ENCODE assay signal across 12 cellular contexts in the genomic region with DNA sequence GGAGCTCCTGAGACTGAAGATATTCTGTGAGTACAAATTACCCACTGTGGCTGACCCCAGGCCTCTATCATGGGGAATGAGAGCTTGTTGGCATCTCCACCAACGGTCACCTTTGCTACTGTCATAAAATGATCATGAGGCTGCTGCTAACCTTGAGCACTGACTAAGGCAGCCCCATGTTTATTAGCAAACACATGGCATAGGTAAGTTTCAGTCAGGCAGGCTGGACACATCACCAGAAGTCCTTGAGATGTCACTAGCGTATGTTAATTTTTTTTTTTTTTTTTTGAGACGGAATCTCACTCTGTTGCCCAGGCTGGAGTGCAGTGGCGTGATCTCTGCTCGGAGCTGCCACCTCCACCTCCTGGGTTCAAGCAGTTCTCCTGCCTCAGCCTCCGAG. TPM values are rescaled to one million over a fixed set of nuclear protein-coding genes. Genes with fewer than 3 reads are reported as not detected.
DNase-seq lines count a peak whose midpoint lies in the region; ATAC-seq and TF ChIP-seq lines count a peak whose summit lies in the region.
"Had no signal": no experiment of that assay in that cellular context is flagged by ENCODE, and none has a peak within 500 bp of the region (broad histone marks: within the 10 kb centered on the region; RNA-seq: fewer than 3 reads in every experiment).

No MANE protein-coding gene starts in this region.

- H3K36me3 ChIP-seq in CD4-positive, CD25-positive, alpha-beta regulatory T cell (ENCODE audit: control insufficient read depth, insufficient read depth, low read length) = no peaks in the 10 kb centered on the region
- H3K36me3 ChIP-seq in Caco-2 (ENCODE audit: control insufficient read depth, insufficient read depth, low read length) = no peaks in the 10 kb centered on the region
- H3K36me3 ChIP-seq: left lung had no signal

- peak overlapping the region; percentile 91 for H3K4me3 ChIP-seq in CD4-positive, CD25-positive, alpha-beta regulatory T cell (ENCODE audit: low read depth, low read length)
- H3K4me3 ChIP-seq in Caco-2 (ENCODE audit: low read depth, low read length) = no peak overlapping the region
- H3K4me3 ChIP-seq: coronary artery had no signal

- POLR2A ChIA-PET in Caco-2 (lab: Charles Lee) = no interaction called here
- POLR2A ChIA-PET in activated naive CD8-positive, alpha-beta T cell treated with anti-CD3 and anti-CD28 coated beads, Interleukin-2, amount 10 ng/mL, durations not matched to agents 7 days and 5 days (lab: Charles Lee) = interaction anchor here (0.7 to 2.0 kb wide), 4 partner anchors 19 to 92 kb away, joined by 3 to 13 read pairs (median 3); a partner anchor contains a TSS

- H3K9me3 Mint-ChIP-seq in CD4-positive, CD25-positive, alpha-beta regulatory T cell = no peaks in the 10 kb centered on the region
- H3K9me3 Mint-ChIP-seq in Caco-2 (ENCODE audit: unreplicated experiment) (no peaks in the 10 kb centered on the region), nephron (no peaks in the 10 kb centered on the region)
- no peaks in the 10 kb centered on the region for H3K9me3 Mint-ChIP-seq in activated naive CD8-positive, alpha-beta T cell treated with anti-CD3 and anti-CD28 coated beads, Interleukin-2, amount 10 ng/mL, durations not matched to agents 7 days and 5 days
- H3K9me3 Mint-ChIP-seq: stimulated activated naive CD8-positive, alpha-beta T cell treated with anti-CD3 and anti-CD28 coated beads, Interleukin-15, amount 100 ng/mL, for 72 hours had no signal

- peak overlapping the region in 1 of 3 donors; percentile 83 for H3K27ac Mint-ChIP-seq in CD4-positive, CD25-positive, alpha-beta regulatory T cell
- H3K27ac Mint-ChIP-seq in Caco-2 (ENCODE audit: unreplicated experiment) (peak overlapping the region; percentile 99), nephron (peak overlapping the region; percentile 94 to 97 (median 94))
- peak overlapping the region; percentile 54 for H3K27ac Mint-ChIP-seq in activated naive CD8-positive, alpha-beta T cell treated with anti-CD3 and anti-CD28 coated beads, Interleukin-2, amount 10 ng/mL, durations not matched to agents 7 days and 5 days

- H3K36me3 Mint-ChIP-seq in CD4-positive, CD25-positive, alpha-beta regulatory T cell = no peaks in the 10 kb centered on the region
- peaks cover 34% of the 10 kb centered on the region for H3K36me3 Mint-ChIP-seq in Caco-2 (ENCODE audit: insufficient read depth, unreplicated experiment)
- peaks cover 26% of the 10 kb centered on the region for H3K36me3 Mint-ChIP-seq in activated naive CD8-positive, alpha-beta T cell treated with anti-CD3 and anti-CD28 coated beads, Interleukin-2, amount 10 ng/mL, durations not matched to agents 7 days and 5 days
- no peaks in the 10 kb centered on the region for H3K36me3 Mint-ChIP-seq in nephron (ENCODE audit: low read depth)

- peaks cover 48% of the 10 kb centered on the region for H3K4me1 ChIP-seq in CD4-positive, CD25-positive, alpha-beta regulatory T cell (ENCODE audit: control insufficient read depth, insufficient read depth, low read length, poor library complexity, severe bottlenecking)
- H3K4me1 ChIP-seq in Caco-2 = peaks cover 20% of the 10 kb centered on the region

- no peaks in the 10 kb centered on the region for H3K9me3 ChIP-seq in CD4-positive, CD25-positive, alpha-beta regulatory T cell (ENCODE audit: control insufficient read depth in 2 of 2, low read length in 2 of 2)
- H3K9me3 ChIP-seq in Caco-2 = no peaks in the 10 kb centered on the region
- H3K9me3 ChIP-seq: left lung had no signal

- no peak for ATAC-seq in CD4-positive, CD25-positive, alpha-beta regulatory T cell (ENCODE audit: low read depth in 2 of 2)
- ATAC-seq in activated naive CD8-positive, alpha-beta T cell treated with anti-CD3 and anti-CD28 coated beads, Interleukin-2, amount 10 ng/mL, durations not matched to agents 7 days and 5 days (ENCODE audit: low read depth) = no peak
- no peak for ATAC-seq in GM18907 (IDR thresholded peaks at IDR 0.05; ENCODE audit: unreplicated experiment)
- ATAC-seq: left lung; stimulated activated naive CD8-positive, alpha-beta T cell treated with anti-CD3 and anti-CD28 coated beads, Interleukin-15, amount 100 ng/mL, for 72 hours had no signal

- no peak overlapping the region for H3K27ac ChIP-seq in CD4-positive, CD25-positive, alpha-beta regulatory T cell (ENCODE audit: insufficient read depth, low read length, poor library complexity, severe bottlenecking)

- intact Hi-C loops in Caco-2 (cut with micrococcal nuclease; ENCODE audit: unreplicated experiment) = loop anchor here (5.0 kb wide), 2 partner anchors 241 to 311 kb away; a partner anchor contains a TSS

- H3K27me3 ChIP-seq in CD4-positive, CD25-positive, alpha-beta regulatory T cell (ENCODE audit: control insufficient read depth, insufficient read depth, low read length) = no peaks in the 10 kb centered on the region
- no peaks in the 10 kb centered on the region for H3K27me3 ChIP-seq in Caco-2 (replicated peaks; ENCODE audit: control insufficient read depth, insufficient read depth, low read length)
- H3K27me3 ChIP-seq: left lung had no signal

- H3K27me3 Mint-ChIP-seq in CD4-positive, CD25-positive, alpha-beta regulatory T cell = no peaks in the 10 kb centered on the region
- H3K27me3 Mint-ChIP-seq in Caco-2 (ENCODE audit: insufficient read depth, unreplicated experiment) (no peaks in the 10 kb centered on the region), nephron (ENCODE audit: low read depth) (no peaks in the 10 kb centered on the region)
- H3K27me3 Mint-ChIP-seq in activated naive CD8-positive, alpha-beta T cell treated with anti-CD3 and anti-CD28 coated beads, Interleukin-2, amount 10 ng/mL, durations not matched to agents 7 days and 5 days = no peaks in the 10 kb centered on the region
- H3K27me3 Mint-ChIP-seq: stimulated activated naive CD8-positive, alpha-beta T cell treated with anti-CD3 and anti-CD28 coated beads, Interleukin-15, amount 100 ng/mL, for 72 hours had no signal

- BruUV-seq in Caco-2 (replicated peaks; lab: Mats Ljungman, UMichigan) = no TSS peak

- H3K4me1 Mint-ChIP-seq in CD4-positive, CD25-positive, alpha-beta regulatory T cell = peaks cover 22 to 50% (median 34%) of the 10 kb centered on the region in 4 donors
- H3K4me1 Mint-ChIP-seq in Caco-2 (ENCODE audit: low read depth, unreplicated experiment) (peaks cover 20% of the 10 kb centered on the region), nephron (peaks cover 37% of the 10 kb centered on the region)
- peaks cover 37% of the 10 kb centered on the region for H3K4me1 Mint-ChIP-seq in activated naive CD8-positive, alpha-beta T cell treated with anti-CD3 and anti-CD28 coated beads, Interleukin-2, amount 10 ng/mL, durations not matched to agents 7 days and 5 days

- H3K4me3 Mint-ChIP-seq in CD4-positive, CD25-positive, alpha-beta regulatory T cell = peak overlapping the region; percentile 44 to 89 (median 60)
- H3K4me3 Mint-ChIP-seq in Caco-2 (ENCODE audit: unreplicated experiment) (peak overlapping the region; percentile 100), nephron (peak overlapping the region; percentile 25 to 96 (median 94))
- H3K4me3 Mint-ChIP-seq in activated naive CD8-positive, alpha-beta T cell treated with anti-CD3 and anti-CD28 coated beads, Interleukin-2, amount 10 ng/mL, durations not matched to agents 7 days and 5 days = peak overlapping the region; percentile 65

- TF ChIP-seq CTCF in Caco-2 (IDR thresholded peaks at IDR 0.05; ENCODE audit: insufficient read depth in 1 of 2, low read depth in 1 of 2, low read length in 1 of 2, severe bottlenecking in 1 of 2, unreplicated experiment in 1 of 2) (no peak), nephron (IDR thresholded peaks at IDR 0.05; ENCODE audit: unreplicated experiment in 3 of 3) (no peak)

- no peak for DNase-seq in CD4-positive, CD25-positive, alpha-beta regulatory T cell
- DNase-seq in Caco-2 = no peak
- DNase-seq in activated naive CD8-positive, alpha-beta T cell treated with anti-CD3 and anti-CD28 coated beads, Interleukin-2, amount 10 ng/mL, durations not matched to agents 7 days and 5 days = no peak
- DNase-seq in OCI-M1 (lab: John Stamatoyannopoulos, UW) = no peak
- DNase-seq in RKO (ENCODE audit: low spot score) = no peak
- DNase-seq: left lung; NCI-H1930; small intestine; stimulated activated naive CD8-positive, alpha-beta T cell treated with anti-CD3 and anti-CD28 coated beads, Interleukin-15, amount 100 ng/mL, for 72 hours had no signal

- CTCF ChIA-PET in Caco-2 (lab: Charles Lee) = no interaction called here

RNA-seq across cellular contexts. Expression of a gene that starts 1.5 kb away (rescaled TPM):
- total RNA-seq in CD4-positive, CD25-positive, alpha-beta regulatory T cell = 202 TPM
- 100 to 1,000 TPM; 147 to 156 (median 152) TPM for polyA plus RNA-seq in CD4-positive, CD25-positive, alpha-beta regulatory T cell
- 197 and 210 TPM in 2 replicates for total RNA-seq in Caco-2 (2022)
- 100 to 1,000 TPM; 118 to 120 TPM for total RNA-seq in activated naive CD8-positive, alpha-beta T cell treated with anti-CD3 and anti-CD28 coated beads, Interleukin-2, amount 10 ng/mL, durations not matched to agents 7 days and 5 days

RNA-seq across cellular contexts. Expression of a gene that starts 58.3 kb away (rescaled TPM):
- 48.5 TPM for total RNA-seq in CD4-positive, CD25-positive, alpha-beta regulatory T cell
- polyA plus RNA-seq in CD4-positive, CD25-positive, alpha-beta regulatory T cell = 10 to 100 TPM; 17.8 to 29.5 (median 21.6) TPM
- 111 and 118 TPM in 2 replicates for total RNA-seq in Caco-2 (2022)
- 100 to 1,000 TPM; 110 to 119 TPM for total RNA-seq in activated naive CD8-positive, alpha-beta T cell treated with anti-CD3 and anti-CD28 coated beads, Interleukin-2, amount 10 ng/mL, durations not matched to agents 7 days and 5 days
